5 cellular contexts compared by ENCODE assay signal in genomic region chr22:16680209-16680899, GRCh38.
DNase-seq lines count a peak whose midpoint lies in the region; ATAC-seq, FAIRE-seq and TF ChIP-seq lines count a peak whose summit lies in the region.
"Not testable (repeated sequence)": the region's sequence is repeated elsewhere in the genome, so short reads cannot be mapped to it uniquely, and the experiment has no call there.

No MANE protein-coding gene starts in this region.

- H3K27me3 ChIP-seq in HCT116 (ENCODE audit: insufficient read depth, low read length); OCI-LY1 (ENCODE audit: insufficient read depth, low read length): not testable (repeated sequence)

- not testable (repeated sequence) for H2AFZ ChIP-seq in HCT116 (ENCODE audit: low read depth, low read length, poor library complexity, severe bottlenecking); OCI-LY1 (ENCODE audit: low read length)

- not testable (repeated sequence) for DNase-seq in HCT116 (ENCODE audit: low read depth, low spot score)

- not testable (repeated sequence) for TF ChIP-seq POLR2A in HCT116 (IDR thresholded peaks at IDR 0.05; ENCODE audit: borderline replicate concordance, extremely low read depth, insufficient read depth, insufficient read length)

- BruUV-seq in HCT116 (replicated peaks; lab: Mats Ljungman, UMichigan), result not testable (repeated sequence)

- not testable (repeated sequence) for H3K9me3 ChIP-seq in HCT116 (ENCODE audit: control insufficient read depth in 1 of 2, insufficient read depth in 1 of 2, low read depth in 1 of 2, low read length in 2 of 2); OCI-LY1 (ENCODE audit: low read length)

- CTCF ChIA-PET in HCT116 (lab: Charles Lee), result not testable (repeated sequence)

- H3K9me2 ChIP-seq in HCT116 (ENCODE audit: insufficient read depth); OCI-LY1 (ENCODE audit: low read depth, low read length): not testable (repeated sequence)

- not testable (repeated sequence) for H3F3A ChIP-seq in OCI-LY1 (ENCODE audit: insufficient read depth, low read length)

- not testable (repeated sequence) for H3K4me3 ChIP-seq in HCT116 (replicated peaks in 1 of 2; ENCODE audit: low read depth in 1 of 2, low read length in 2 of 2); OCI-LY1 (ENCODE audit: low read depth, low read length, poor library complexity, severe bottlenecking)

- not testable (repeated sequence) for H3K27ac ChIP-seq in HCT116 (ENCODE audit: low read depth, low read length); OCI-LY1 (ENCODE audit: low read depth, low read length, poor library complexity, severe bottlenecking)

- H3K79me2 ChIP-seq in HCT116 (ENCODE audit: insufficient read depth, low read length); OCI-LY1 (ENCODE audit: insufficient read depth, low read length): not testable (repeated sequence)

- RAD21 ChIA-PET in HCT116 (lab: Charles Lee; ENCODE audit: low non-redundant PET in 1 of 2, low total read pairs in 2 of 2, uncharacterized antibody in 2 of 2, unreplicated experiment in 2 of 2), result not testable (repeated sequence)

- H3K9ac ChIP-seq in HCT116 (ENCODE audit: low read length); OCI-LY1 (ENCODE audit: low read length): not testable (repeated sequence)

- not testable (repeated sequence) for H3K4me1 ChIP-seq in HCT116 (ENCODE audit: control insufficient read depth in 1 of 2, insufficient read depth in 2 of 2, low read length in 2 of 2); OCI-LY1 (ENCODE audit: insufficient read depth, low read length, severe bottlenecking)

- peak; percentile 50; the same call in 1 of the 2 replicates for ATAC-seq in HCT116

- H3K4me2 ChIP-seq in HCT116 (ENCODE audit: low read length); OCI-LY1 (ENCODE audit: low read length): not testable (repeated sequence)

- TF ChIP-seq RAD21 in HCT116 (IDR thresholded peaks at IDR 0.05; ENCODE audit: low read depth), result not testable (repeated sequence)

- POLR2A ChIA-PET in HCT116 (lab: Charles Lee), result not testable (repeated sequence)

- TF ChIP-seq CTCF in HCT116 (IDR thresholded peaks at IDR 0.05 in 2 of 3, conservative IDR thresholded peaks at IDR 0.05 in 1 of 3; ENCODE audit: borderline replicate concordance in 1 of 3, insufficient read depth in 1 of 3, low read depth in 2 of 3, low read length in 2 of 3) (peak in 2 of 3 experiments; percentile 11 to 14; a peak in 2 of 6 replicates), OCI-LY1 (IDR thresholded peaks at IDR 0.05; ENCODE audit: low read length) (peak; percentile 5; the same call in 1 of the 2 replicates)

- FAIRE-seq in A204.1 (lab: Jason Lieb, UNC), result peak; percentile 25
- FAIRE-seq in colon (lab: Jason Lieb, UNC), result peak; percentile 98
- peak; percentile 89 for FAIRE-seq in islet of Langerhans (lab: Jason Lieb, UNC)

- not testable (repeated sequence) for H4K20me1 ChIP-seq in HCT116 (ENCODE audit: insufficient read depth); OCI-LY1 (ENCODE audit: insufficient read depth, low read length)

- H3K36me3 ChIP-seq in HCT116 (ENCODE audit: control insufficient read depth in 1 of 2, insufficient read depth in 2 of 2, low read length in 2 of 2); OCI-LY1 (ENCODE audit: insufficient read depth, low read length): not testable (repeated sequence)

- intact Hi-C loops in HCT116 (cut with micrococcal nuclease), result not testable (repeated sequence)
